8 cellular contexts compared by ENCODE assay signal in genomic region chr3:152323834-152324233, GRCh38. TPM values are rescaled to one million over a fixed set of nuclear protein-coding genes. Genes with fewer than 3 reads are reported as not detected.
DNase-seq lines count a peak whose midpoint lies in the region; ATAC-seq, FAIRE-seq and TF ChIP-seq lines count a peak whose summit lies in the region.

No MANE protein-coding gene starts in this region.

- peak overlapping the region; percentile 44 for H3K4me3 ChIP-seq in psoas muscle

- DNase-seq in H54 (ENCODE audit: insufficient read length, low spot score) = no peak
- DNase-seq in OCI-M1 (lab: John Stamatoyannopoulos, UW) = peak; percentile 31
- DNase-seq in psoas muscle = no peak
- DNase-seq in HuH-7.5 (ENCODE audit: low spot score) = no peak
- no peak for DNase-seq in kidney tubule cell (ENCODE audit: low spot score)
- DNase-seq in NCI-H1930 (lab: John Stamatoyannopoulos, UW) = no peak
- DNase-seq in globus pallidus (ENCODE audit: low spot score) = no peak

- no peak for TF ChIP-seq POLR2A in H54 (IDR thresholded peaks at IDR 0.05; ENCODE audit: low read depth, low read length)

- H3K9me3 ChIP-seq in psoas muscle = no peaks in the 10 kb centered on the region

- peaks cover 0 to 9% of the 10 kb centered on the region in 2 donors for H3K36me3 ChIP-seq in psoas muscle (ENCODE audit: insufficient read depth in 1 of 2, low read depth in 1 of 2)

- FAIRE-seq in H54 (lab: Jason Lieb, UNC) = peak; percentile 48

- no peak for TF ChIP-seq CTCF in psoas muscle (IDR thresholded peaks at IDR 0.05)

- peak overlapping the region; percentile 78 for H3K27ac ChIP-seq in psoas muscle

- ATAC-seq in GM18907 (IDR thresholded peaks at IDR 0.05; ENCODE audit: unreplicated experiment) (peak; percentile 81), psoas muscle (no peak)

- no peaks in the 10 kb centered on the region for H3K27me3 ChIP-seq in psoas muscle (ENCODE audit: insufficient read depth in 3 of 3, low read length in 2 of 3)

- WGBS in psoas muscle, 3 donors = 24 to 33% (median 25%) methylated on average over 4 of the region's 4 CpGs

- H3K4me1 ChIP-seq in psoas muscle = peaks cover 82% of the 10 kb centered on the region

- intact Hi-C loops in psoas muscle (cut with DNase I) = loop anchor here in 1 of 2 donors (5.0 kb wide), 1 partner anchor 78 kb away; no protein-coding TSS in a partner anchor

RNA-seq across cellular contexts. Expression of gene MBNL1, which starts 55.1 kb away (rescaled TPM):
- total RNA-seq in psoas muscle = 100 to 1,000 TPM; 179 to 281 (median 242) TPM
- 100 to 1,000 TPM in 2 of 3 donors, 10 to 100 TPM in 1; 27.4 to 168 (median 108) TPM for polyA plus RNA-seq in psoas muscle
